Comparison of ENCODE assay signal across 10 cellular contexts in genomic region chr10:102396751-102397151, GRCh38. TPM values are rescaled to one million over a fixed set of nuclear protein-coding genes. Genes with fewer than 3 reads are reported as not detected.
DNase-seq lines count a peak whose midpoint lies in the region; ATAC-seq and TF ChIP-seq lines count a peak whose summit lies in the region.
"Had no signal": no experiment of that assay in that cellular context is flagged by ENCODE, and none has a peak within 500 bp of the region (broad histone marks: within the 10 kb centered on the region; RNA-seq: fewer than 3 reads in every experiment).

No MANE protein-coding gene starts in this region.

- H3K36me3 Mint-ChIP-seq in activated CD4-positive, alpha-beta T cell treated with anti-CD3 and anti-CD28 coated beads, Interleukin-2, amount 10 ng/mL, durations not matched to agents 7 days and 5 days (ENCODE audit: low read depth) = peaks cover 32% of the 10 kb centered on the region
- peaks cover 22% of the 10 kb centered on the region for H3K36me3 Mint-ChIP-seq in T-cell
- H3K36me3 Mint-ChIP-seq in glutamatergic neuron (ENCODE audit: unreplicated experiment) = no peaks in the 10 kb centered on the region
- H3K36me3 Mint-ChIP-seq in stimulated activated naive B cell treated with anti-CD40 and anti-IgM and Interleukin-4, amounts not matched to agents 10 μg/mL and 1 μg/mL and 100 μg/mL, for 72 hours = peaks cover 46 to 63% of the 10 kb centered on the region in 2 donors

- peaks cover 54% of the 10 kb centered on the region for H3K4me1 Mint-ChIP-seq in activated CD4-positive, alpha-beta T cell treated with anti-CD3 and anti-CD28 coated beads, Interleukin-2, amount 10 ng/mL, durations not matched to agents 7 days and 5 days
- H3K4me1 Mint-ChIP-seq in T-cell = peaks cover 49 to 51% (median 49%) of the 10 kb centered on the region in 3 donors
- H3K4me1 Mint-ChIP-seq in glutamatergic neuron (ENCODE audit: low read depth, unreplicated experiment) = peaks cover 8% of the 10 kb centered on the region
- peaks cover 43 to 65% of the 10 kb centered on the region in 2 donors for H3K4me1 Mint-ChIP-seq in stimulated activated naive B cell treated with anti-CD40 and anti-IgM and Interleukin-4, amounts not matched to agents 10 μg/mL and 1 μg/mL and 100 μg/mL, for 72 hours

- H3K27me3 Mint-ChIP-seq in activated CD4-positive, alpha-beta T cell treated with anti-CD3 and anti-CD28 coated beads, Interleukin-2, amount 10 ng/mL, durations not matched to agents 7 days and 5 days = no peaks in the 10 kb centered on the region
- H3K27me3 Mint-ChIP-seq in T-cell (no peaks in the 10 kb centered on the region), glutamatergic neuron (ENCODE audit: unreplicated experiment) (peaks cover 13% of the 10 kb centered on the region)
- H3K27me3 Mint-ChIP-seq in stimulated activated naive B cell treated with anti-CD40 and anti-IgM and Interleukin-4, amounts not matched to agents 10 μg/mL and 1 μg/mL and 100 μg/mL, for 72 hours = no peaks in the 10 kb centered on the region

- CTCF ChIA-PET in activated CD4-positive, alpha-beta T cell treated with anti-CD3 and anti-CD28 coated beads, Interleukin-2, amount 10 ng/mL, durations not matched to agents 7 days and 5 days (lab: Charles Lee) = interaction anchor here (1.2 to 9.2 kb wide), 7 partner anchors 9 to 170 kb away, joined by 3 to 118 read pairs (median 19); partner anchors contain the start of gene ELOVL3
- CTCF ChIA-PET in T-cell (lab: Charles Lee) = interaction anchor here in 1 of 2 donors (0.6 to 0.7 kb wide), 2 partner anchors 12 to 80 kb away, joined by 3 to 6 read pairs; no protein-coding TSS in a partner anchor

- H3K27ac Mint-ChIP-seq in activated CD4-positive, alpha-beta T cell treated with anti-CD3 and anti-CD28 coated beads, Interleukin-2, amount 10 ng/mL, durations not matched to agents 7 days and 5 days = peak overlapping the region; percentile 71
- peak overlapping the region; percentile 89 to 93 for H3K27ac Mint-ChIP-seq in T-cell
- H3K27ac Mint-ChIP-seq in glutamatergic neuron (ENCODE audit: unreplicated experiment) = no peak overlapping the region
- H3K27ac Mint-ChIP-seq in stimulated activated naive B cell treated with anti-CD40 and anti-IgM and Interleukin-4, amounts not matched to agents 10 μg/mL and 1 μg/mL and 100 μg/mL, for 72 hours = peak overlapping the region; percentile 100

- ATAC-seq in T-cell (replicated peaks in 1 of 4) (no peak), HG02840 (IDR thresholded peaks at IDR 0.05; ENCODE audit: low FRiP score, unreplicated experiment) (no peak), HG02678 (IDR thresholded peaks at IDR 0.05; ENCODE audit: unreplicated experiment) (no peak)
- ATAC-seq in stimulated activated naive B cell treated with anti-CD40 and anti-IgM and Interleukin-4, amounts not matched to agents 10 μg/mL and 1 μg/mL and 100 μg/mL, for 72 hours (replicated peaks) = no peak

- H3K9me3 Mint-ChIP-seq in activated CD4-positive, alpha-beta T cell treated with anti-CD3 and anti-CD28 coated beads, Interleukin-2, amount 10 ng/mL, durations not matched to agents 7 days and 5 days = no peaks in the 10 kb centered on the region
- H3K9me3 Mint-ChIP-seq in T-cell (no peaks in the 10 kb centered on the region), glutamatergic neuron (ENCODE audit: unreplicated experiment) (peaks cover 4% of the 10 kb centered on the region)
- H3K9me3 Mint-ChIP-seq in stimulated activated naive B cell treated with anti-CD40 and anti-IgM and Interleukin-4, amounts not matched to agents 10 μg/mL and 1 μg/mL and 100 μg/mL, for 72 hours = no peaks in the 10 kb centered on the region

- DNase-seq in activated CD4-positive, alpha-beta T cell treated with anti-CD3 and anti-CD28 coated beads, Interleukin-2, amount 10 ng/mL, durations not matched to agents 7 days and 5 days = no peak
- no peak for DNase-seq in activated CD4-positive, alpha-beta T cell treated with anti-CD3 and anti-CD28 coated beads, Interleukin-2, amount 50 U/mL, for 48 hours
- DNase-seq in T-cell = no peak
- no peak for DNase-seq in glutamatergic neuron
- DNase-seq in stimulated activated naive B cell treated with anti-CD40 and anti-IgM and Interleukin-4, amounts not matched to agents 10 μg/mL and 1 μg/mL and 100 μg/mL, for 72 hours = no peak
- no peak for DNase-seq in GM19238 (ENCODE audit: insufficient read length, low spot score)
- DNase-seq: hippocampal formation, NCI-H82 had no signal

- TF ChIP-seq CTCF in glutamatergic neuron (IDR thresholded peaks at IDR 0.05; ENCODE audit: partially characterized antibody, unreplicated experiment) = no peak

- peak overlapping the region; percentile 92 for H3K4me3 Mint-ChIP-seq in activated CD4-positive, alpha-beta T cell treated with anti-CD3 and anti-CD28 coated beads, Interleukin-2, amount 10 ng/mL, durations not matched to agents 7 days and 5 days
- peak overlapping the region; percentile 86 to 96 (median 89) for H3K4me3 Mint-ChIP-seq in T-cell
- H3K4me3 Mint-ChIP-seq in glutamatergic neuron (ENCODE audit: unreplicated experiment) = peak overlapping the region; percentile 74
- H3K4me3 Mint-ChIP-seq in stimulated activated naive B cell treated with anti-CD40 and anti-IgM and Interleukin-4, amounts not matched to agents 10 μg/mL and 1 μg/mL and 100 μg/mL, for 72 hours = peak overlapping the region; percentile 92 to 97

- POLR2A ChIA-PET in activated CD4-positive, alpha-beta T cell treated with anti-CD3 and anti-CD28 coated beads, Interleukin-2, amount 10 ng/mL, durations not matched to agents 7 days and 5 days (lab: Charles Lee) = no interaction called here
- POLR2A ChIA-PET in T-cell (lab: Charles Lee) = interaction anchor here (0.7 to 1.1 kb wide), 3 partner anchors 9 to 253 kb away, joined by 3 to 4 read pairs (median 3); no protein-coding TSS in a partner anchor

RNA-seq across cellular contexts. Expression of gene NFKB2, which starts 1.2 kb away (rescaled TPM):
- 10 to 100 TPM; 74.8 to 81.8 TPM for total RNA-seq in activated CD4-positive, alpha-beta T cell treated with anti-CD3 and anti-CD28 coated beads, Interleukin-2, amount 10 ng/mL, durations not matched to agents 7 days and 5 days
- total RNA-seq in T-cell (100 to 1,000 TPM in 4 of 5 donors, 10 to 100 TPM in 1; 94.1 to 229 (median 124) TPM), glutamatergic neuron (ENCODE audit: unreplicated experiment) (7.5 TPM)

RNA-seq across cellular contexts. Expression of gene PSD, which starts 21.8 kb away (rescaled TPM):
- total RNA-seq in activated CD4-positive, alpha-beta T cell treated with anti-CD3 and anti-CD28 coated beads, Interleukin-2, amount 10 ng/mL, durations not matched to agents 7 days and 5 days = 1 to 10 TPM; 1.4 to 1.6 TPM
- total RNA-seq in T-cell (10 to 100 TPM in 2 of 5 donors, 1 to 10 TPM in 3; 8.7 to 11.8 (median 8.8) TPM), glutamatergic neuron (ENCODE audit: unreplicated experiment) (88.5 TPM)

RNA-seq across cellular contexts. Expression of gene FBXL15, which starts 23.9 kb away (rescaled TPM):
- total RNA-seq in activated CD4-positive, alpha-beta T cell treated with anti-CD3 and anti-CD28 coated beads, Interleukin-2, amount 10 ng/mL, durations not matched to agents 7 days and 5 days = 10 to 100 TPM in 1 of 2 experiments, 1 to 10 TPM in 1; 8.7 to 11.2 TPM
- 10 to 100 TPM; 13.3 to 30.4 (median 23.7) TPM for total RNA-seq in T-cell
- total RNA-seq in glutamatergic neuron (ENCODE audit: unreplicated experiment) = 23.4 TPM

RNA-seq across cellular contexts. Expression of gene CUEDC2, which starts 35.6 kb away (rescaled TPM):
- total RNA-seq in activated CD4-positive, alpha-beta T cell treated with anti-CD3 and anti-CD28 coated beads, Interleukin-2, amount 10 ng/mL, durations not matched to agents 7 days and 5 days = 10 to 100 TPM; 63.6 to 68.9 TPM
- total RNA-seq in T-cell = 10 to 100 TPM; 32.2 to 41.4 (median 37.8) TPM
- 104 TPM for total RNA-seq in glutamatergic neuron (ENCODE audit: unreplicated experiment)

RNA-seq across cellular contexts. Expression of gene C10orf95, which starts 54.6 kb away (rescaled TPM):
- under 1 TPM in 1 of 2 experiments, not detected in 1; 0.17 TPM for total RNA-seq in activated CD4-positive, alpha-beta T cell treated with anti-CD3 and anti-CD28 coated beads, Interleukin-2, amount 10 ng/mL, durations not matched to agents 7 days and 5 days
- total RNA-seq in T-cell = under 1 TPM in 4 of 5 donors, not detected in 1; 0.23 to 0.92 (median 0.55) TPM
- not detected for total RNA-seq in glutamatergic neuron (ENCODE audit: unreplicated experiment)
